1 cellular context compared by ENCODE assay signal in the genomic region with DNA sequence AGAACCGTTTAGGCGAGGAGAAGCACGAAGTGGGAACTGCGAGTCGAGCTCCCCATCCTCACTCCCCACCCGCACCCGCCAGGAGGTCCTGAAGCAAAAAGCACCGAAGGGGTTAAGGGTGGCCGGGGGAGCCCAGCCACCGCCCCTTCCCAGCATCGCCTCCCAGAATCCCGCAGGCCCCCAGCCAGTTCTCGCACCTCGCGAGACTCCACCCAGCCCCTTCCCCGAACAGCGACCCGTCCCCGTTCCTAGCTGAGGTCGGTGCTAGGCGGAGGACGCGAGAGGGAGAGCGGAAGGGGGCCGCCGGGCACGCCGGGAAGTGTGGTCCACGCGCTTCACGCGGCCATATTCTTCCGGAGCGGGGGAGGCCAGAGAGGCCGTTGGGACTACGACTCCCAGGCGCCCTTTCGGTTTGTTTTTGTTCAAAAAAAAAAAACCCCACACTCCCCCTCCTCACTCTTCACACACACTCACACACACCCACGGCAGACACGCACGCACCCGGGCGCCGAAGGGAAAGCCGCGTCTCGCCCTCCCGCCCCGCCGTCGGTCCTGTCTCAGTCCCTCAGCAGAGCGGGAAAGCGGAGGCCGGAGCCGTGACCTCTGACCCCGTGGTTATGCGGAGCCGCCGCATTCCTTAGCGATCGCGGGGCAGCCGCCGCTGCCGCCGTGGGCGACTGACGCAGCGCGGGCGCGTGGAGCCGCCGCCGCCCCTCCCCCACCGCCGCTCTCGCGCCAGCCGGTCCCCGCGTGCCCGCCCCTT.
TF ChIP-seq lines count a peak whose summit lies in the region.

Gene ASXL1 (plus strand): TSS at position 463 of the 763 bp plus-strand sequence. CDS start 445 bp downstream, outside the sequence.

TF ChIP-seq in K562, 482 proteins besides CTCF, POLR2A, EP300 and RAD21 (continued from another document and continues in another):
- TF ChIP-seq GTF2B (IDR thresholded peaks at IDR 0.05; ENCODE audit: extremely low read depth, insufficient read length) (no peak), PKNOX1 (IDR thresholded peaks at IDR 0.05) (no peak), PHF8 (IDR thresholded peaks at IDR 0.05; ENCODE audit: borderline replicate concordance, low read length) (peak; percentile 60; the same call in 1 of the 2 replicates), SIN3B (IDR thresholded peaks at IDR 0.05; ENCODE audit: low read depth) (no peak), PPARD (CRISPR knock-in tag; IDR thresholded peaks at IDR 0.05) (no peak), ETV1 (tag; conservative IDR thresholded peaks at IDR 0.05; ENCODE audit: low read depth) (peak; percentile 89), GATA2 (CRISPR knock-in tag; IDR thresholded peaks at IDR 0.05) (no peak), FOXK2 (conservative IDR thresholded peaks at IDR 0.05 in 1 of 2, IDR thresholded peaks at IDR 0.05 in 1 of 2; ENCODE audit: low read depth in 2 of 2) (no peak), PHB (CRISPR knock-in tag; IDR thresholded peaks at IDR 0.05) (no peak), ZNF780A (CRISPR knock-in tag; IDR thresholded peaks at IDR 0.05) (no peak), YY1 (IDR thresholded peaks at IDR 0.05; ENCODE audit: borderline replicate concordance in 1 of 3, control insufficient read depth in 1 of 3, extremely low read depth in 1 of 3, insufficient read depth in 3 of 3, insufficient read length in 1 of 3, insufficient replicate concordance in 2 of 3, low read depth in 1 of 3, low read length in 2 of 3) (peak; percentile 79 to 96 (median 96)), PTTG1 (tag; IDR thresholded peaks at IDR 0.05; ENCODE audit: low read depth) (no peak), RBM15 (IDR thresholded peaks at IDR 0.05; ENCODE audit: insufficient read depth, low read length) (no peak), MCM5 (IDR thresholded peaks at IDR 0.05; ENCODE audit: low read depth) (no peak), MBD2 (IDR thresholded peaks at IDR 0.05; ENCODE audit: borderline replicate concordance, low read depth) (peak; percentile 81; the same call in 1 of the 2 replicates), TRIM24 (IDR thresholded peaks at IDR 0.05) (0 out of 4 replicates have a peak, but pooled peaks of 1 of the 2 experiments have one; percentile 14), SIN3A (IDR thresholded peaks at IDR 0.05; ENCODE audit: borderline replicate concordance in 2 of 2, control insufficient read depth in 1 of 2, low read depth in 2 of 2, low read length in 2 of 2) (0 out of 4 replicates have a peak, but pooled peaks of 1 of the 2 experiments have one; percentile 85), ILK (tag; IDR thresholded peaks at IDR 0.05; ENCODE audit: borderline replicate concordance, low read depth) (no peak), POU5F1 (IDR thresholded peaks at IDR 0.05; ENCODE audit: borderline replicate concordance, low read depth, low read length, partially characterized antibody) (peak; percentile 47), ZNF644 (tag; IDR thresholded peaks at IDR 0.05; ENCODE audit: low read depth) (peak; percentile 27; the same call in 1 of the 2 replicates), SMARCE1 (IDR thresholded peaks at IDR 0.05) (no peak), NR2C1 (IDR thresholded peaks at IDR 0.05) (peak; percentile 98), NR2C1 (tag; IDR thresholded peaks at IDR 0.05) (peak; percentile 99), RB1 (IDR thresholded peaks at IDR 0.05; ENCODE audit: low read depth) (peak; percentile 92), MIER1 (IDR thresholded peaks at IDR 0.05; ENCODE audit: low read depth) (no peak), ELF2 (CRISPR knock-in tag; IDR thresholded peaks at IDR 0.05) (no peak), SRSF3 (IDR thresholded peaks at IDR 0.05; ENCODE audit: insufficient read depth, low read length) (no peak), DIDO1 (tag; IDR thresholded peaks at IDR 0.05; ENCODE audit: low read depth) (peak; percentile 59; the same call in 1 of the 2 replicates), NCOA2 (IDR thresholded peaks at IDR 0.05; ENCODE audit: partially characterized antibody in 2 of 2) (no peak), ZEB2 (IDR thresholded peaks at IDR 0.05) (no peak), NR4A1 (CRISPR knock-in tag; IDR thresholded peaks at IDR 0.05) (no peak), NR4A1 (tag; IDR thresholded peaks at IDR 0.05) (no peak), SP1 (CRISPR knock-in tag; IDR thresholded peaks at IDR 0.05) (peak; percentile 82), E2F5 (CRISPR knock-in tag; IDR thresholded peaks at IDR 0.05) (no peak), THRAP3 (IDR thresholded peaks at IDR 0.05; ENCODE audit: borderline replicate concordance) (no peak), RBM25 (IDR thresholded peaks at IDR 0.05; ENCODE audit: low read depth, low read length, severe bottlenecking) (peak; percentile 99)
- TF ChIP-seq, protein P1, sequence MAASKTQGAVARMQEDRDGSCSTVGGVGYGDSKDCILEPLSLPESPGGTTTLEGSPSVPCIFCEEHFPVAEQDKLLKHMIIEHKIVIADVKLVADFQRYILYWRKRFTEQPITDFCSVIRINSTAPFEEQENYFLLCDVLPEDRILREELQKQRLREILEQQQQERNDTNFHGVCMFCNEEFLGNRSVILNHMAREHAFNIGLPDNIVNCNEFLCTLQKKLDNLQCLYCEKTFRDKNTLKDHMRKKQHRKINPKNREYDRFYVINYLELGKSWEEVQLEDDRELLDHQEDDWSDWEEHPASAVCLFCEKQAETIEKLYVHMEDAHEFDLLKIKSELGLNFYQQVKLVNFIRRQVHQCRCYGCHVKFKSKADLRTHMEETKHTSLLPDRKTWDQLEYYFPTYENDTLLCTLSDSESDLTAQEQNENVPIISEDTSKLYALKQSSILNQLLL (CRISPR knock-in tag; IDR thresholded peaks at IDR 0.05; ENCODE audit: borderline replicate concordance), result no peak
- TF ChIP-seq, protein P2, sequence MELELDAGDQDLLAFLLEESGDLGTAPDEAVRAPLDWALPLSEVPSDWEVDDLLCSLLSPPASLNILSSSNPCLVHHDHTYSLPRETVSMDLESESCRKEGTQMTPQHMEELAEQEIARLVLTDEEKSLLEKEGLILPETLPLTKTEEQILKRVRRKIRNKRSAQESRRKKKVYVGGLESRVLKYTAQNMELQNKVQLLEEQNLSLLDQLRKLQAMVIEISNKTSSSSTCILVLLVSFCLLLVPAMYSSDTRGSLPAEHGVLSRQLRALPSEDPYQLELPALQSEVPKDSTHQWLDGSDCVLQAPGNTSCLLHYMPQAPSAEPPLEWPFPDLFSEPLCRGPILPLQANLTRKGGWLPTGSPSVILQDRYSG (tag; conservative IDR thresholded peaks at IDR 0.05; ENCODE audit: low read depth), result no peak
- TF ChIP-seq, protein P3, sequence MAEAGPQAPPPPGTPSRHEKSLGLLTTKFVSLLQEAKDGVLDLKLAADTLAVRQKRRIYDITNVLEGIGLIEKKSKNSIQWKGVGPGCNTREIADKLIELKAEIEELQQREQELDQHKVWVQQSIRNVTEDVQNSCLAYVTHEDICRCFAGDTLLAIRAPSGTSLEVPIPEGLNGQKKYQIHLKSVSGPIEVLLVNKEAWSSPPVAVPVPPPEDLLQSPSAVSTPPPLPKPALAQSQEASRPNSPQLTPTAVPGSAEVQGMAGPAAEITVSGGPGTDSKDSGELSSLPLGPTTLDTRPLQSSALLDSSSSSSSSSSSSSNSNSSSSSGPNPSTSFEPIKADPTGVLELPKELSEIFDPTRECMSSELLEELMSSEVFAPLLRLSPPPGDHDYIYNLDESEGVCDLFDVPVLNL (CRISPR knock-in tag; IDR thresholded peaks at IDR 0.05; ENCODE audit: low read depth), result peak; percentile 83; the same call in 1 of the 2 replicates
- TF ChIP-seq, protein P4, sequence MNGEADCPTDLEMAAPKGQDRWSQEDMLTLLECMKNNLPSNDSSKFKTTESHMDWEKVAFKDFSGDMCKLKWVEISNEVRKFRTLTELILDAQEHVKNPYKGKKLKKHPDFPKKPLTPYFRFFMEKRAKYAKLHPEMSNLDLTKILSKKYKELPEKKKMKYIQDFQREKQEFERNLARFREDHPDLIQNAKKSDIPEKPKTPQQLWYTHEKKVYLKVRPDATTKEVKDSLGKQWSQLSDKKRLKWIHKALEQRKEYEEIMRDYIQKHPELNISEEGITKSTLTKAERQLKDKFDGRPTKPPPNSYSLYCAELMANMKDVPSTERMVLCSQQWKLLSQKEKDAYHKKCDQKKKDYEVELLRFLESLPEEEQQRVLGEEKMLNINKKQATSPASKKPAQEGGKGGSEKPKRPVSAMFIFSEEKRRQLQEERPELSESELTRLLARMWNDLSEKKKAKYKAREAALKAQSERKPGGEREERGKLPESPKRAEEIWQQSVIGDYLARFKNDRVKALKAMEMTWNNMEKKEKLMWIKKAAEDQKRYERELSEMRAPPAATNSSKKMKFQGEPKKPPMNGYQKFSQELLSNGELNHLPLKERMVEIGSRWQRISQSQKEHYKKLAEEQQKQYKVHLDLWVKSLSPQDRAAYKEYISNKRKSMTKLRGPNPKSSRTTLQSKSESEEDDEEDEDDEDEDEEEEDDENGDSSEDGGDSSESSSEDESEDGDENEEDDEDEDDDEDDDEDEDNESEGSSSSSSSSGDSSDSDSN (IDR thresholded peaks at IDR 0.05; ENCODE audit: borderline replicate concordance in 1 of 2, low read depth in 2 of 2, low read length in 2 of 2), result no peak
- TF ChIP-seq, protein P5, sequence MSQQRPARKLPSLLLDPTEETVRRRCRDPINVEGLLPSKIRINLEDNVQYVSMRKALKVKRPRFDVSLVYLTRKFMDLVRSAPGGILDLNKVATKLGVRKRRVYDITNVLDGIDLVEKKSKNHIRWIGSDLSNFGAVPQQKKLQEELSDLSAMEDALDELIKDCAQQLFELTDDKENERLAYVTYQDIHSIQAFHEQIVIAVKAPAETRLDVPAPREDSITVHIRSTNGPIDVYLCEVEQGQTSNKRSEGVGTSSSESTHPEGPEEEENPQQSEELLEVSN (IDR thresholded peaks at IDR 0.05; ENCODE audit: borderline replicate concordance in 1 of 2, extremely low read depth in 1 of 2, insufficient read depth in 1 of 2, insufficient read length in 1 of 2, low read depth in 1 of 2, low read length in 1 of 2, poor library complexity in 1 of 2, severe bottlenecking in 1 of 2), result peak in 1 of 2 experiments; percentile 71
- TF ChIP-seq, protein P6, sequence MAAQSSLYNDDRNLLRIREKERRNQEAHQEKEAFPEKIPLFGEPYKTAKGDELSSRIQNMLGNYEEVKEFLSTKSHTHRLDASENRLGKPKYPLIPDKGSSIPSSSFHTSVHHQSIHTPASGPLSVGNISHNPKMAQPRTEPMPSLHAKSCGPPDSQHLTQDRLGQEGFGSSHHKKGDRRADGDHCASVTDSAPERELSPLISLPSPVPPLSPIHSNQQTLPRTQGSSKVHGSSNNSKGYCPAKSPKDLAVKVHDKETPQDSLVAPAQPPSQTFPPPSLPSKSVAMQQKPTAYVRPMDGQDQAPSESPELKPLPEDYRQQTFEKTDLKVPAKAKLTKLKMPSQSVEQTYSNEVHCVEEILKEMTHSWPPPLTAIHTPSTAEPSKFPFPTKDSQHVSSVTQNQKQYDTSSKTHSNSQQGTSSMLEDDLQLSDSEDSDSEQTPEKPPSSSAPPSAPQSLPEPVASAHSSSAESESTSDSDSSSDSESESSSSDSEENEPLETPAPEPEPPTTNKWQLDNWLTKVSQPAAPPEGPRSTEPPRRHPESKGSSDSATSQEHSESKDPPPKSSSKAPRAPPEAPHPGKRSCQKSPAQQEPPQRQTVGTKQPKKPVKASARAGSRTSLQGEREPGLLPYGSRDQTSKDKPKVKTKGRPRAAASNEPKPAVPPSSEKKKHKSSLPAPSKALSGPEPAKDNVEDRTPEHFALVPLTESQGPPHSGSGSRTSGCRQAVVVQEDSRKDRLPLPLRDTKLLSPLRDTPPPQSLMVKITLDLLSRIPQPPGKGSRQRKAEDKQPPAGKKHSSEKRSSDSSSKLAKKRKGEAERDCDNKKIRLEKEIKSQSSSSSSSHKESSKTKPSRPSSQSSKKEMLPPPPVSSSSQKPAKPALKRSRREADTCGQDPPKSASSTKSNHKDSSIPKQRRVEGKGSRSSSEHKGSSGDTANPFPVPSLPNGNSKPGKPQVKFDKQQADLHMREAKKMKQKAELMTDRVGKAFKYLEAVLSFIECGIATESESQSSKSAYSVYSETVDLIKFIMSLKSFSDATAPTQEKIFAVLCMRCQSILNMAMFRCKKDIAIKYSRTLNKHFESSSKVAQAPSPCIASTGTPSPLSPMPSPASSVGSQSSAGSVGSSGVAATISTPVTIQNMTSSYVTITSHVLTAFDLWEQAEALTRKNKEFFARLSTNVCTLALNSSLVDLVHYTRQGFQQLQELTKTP (IDR thresholded peaks at IDR 0.05; ENCODE audit: low read depth in 1 of 2, partially characterized antibody in 2 of 2), result peak in 1 of 2 experiments; percentile 95
